ENCODE assay signal across 25 cellular contexts in the genomic region with DNA sequence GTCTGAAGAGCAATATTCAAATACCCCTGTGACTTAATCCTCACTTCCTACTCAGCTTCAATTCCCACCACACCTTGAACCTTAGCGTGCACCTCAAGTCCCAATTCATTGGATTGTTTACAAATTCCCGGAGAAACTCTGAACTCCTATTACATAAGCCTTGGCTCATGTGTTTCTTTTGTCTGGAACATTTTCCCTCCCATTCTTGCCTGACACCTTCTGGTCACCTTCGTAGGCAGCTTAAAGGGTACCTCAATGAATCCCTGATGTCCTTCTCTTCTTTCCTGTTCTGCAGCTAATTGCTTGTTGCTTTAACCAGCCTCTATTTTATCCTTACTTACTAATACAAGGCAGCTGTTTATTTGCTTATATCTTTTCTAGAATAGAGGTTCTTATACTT.
"Had no signal": no experiment of that assay in that cellular context is flagged by ENCODE, and none has a peak within 500 bp of the region (broad histone marks: within the 10 kb centered on the region; RNA-seq: fewer than 3 reads in every experiment).

No MANE protein-coding gene starts in this region.

- H3K4me1 Mint-ChIP-seq: naive thymus-derived CD4-positive, alpha-beta T cell; stimulated activated effector memory CD8-positive, alpha-beta T cell treated with anti-CD3 and anti-CD28 coated beads, Interleukin-12 subunit alpha, Interleukin-12 subunit beta, amount 100 ng/mL, for 72 hours had no signal

- H3K4me3 Mint-ChIP-seq: naive thymus-derived CD4-positive, alpha-beta T cell; natural killer cell treated with Interleukin-12 subunit alpha and Interleukin-12 subunit beta and Interleukin-15 and Interleukin-18, amount 100 ng/mL, for 72 hours; stimulated activated effector memory CD8-positive, alpha-beta T cell treated with anti-CD3 and anti-CD28 coated beads, Interleukin-12 subunit alpha, Interleukin-12 subunit beta, amount 100 ng/mL, for 72 hours; stimulated activated naive CD8-positive, alpha-beta T cell treated with anti-CD3 and anti-CD28 coated beads, Interleukin-15, Interleukin-2, amounts not matched to agents 100 ng/mL and 50 ng/mL, for 24 hours had no signal

- DNase-seq: islet precursor cell; left ventricle myocardium inferior; midbrain; mucosa of descending colon; naive thymus-derived CD4-positive, alpha-beta T cell; ovary; posterior cingulate gyrus; retina; right cardiac atrium; stimulated activated CD4-positive, alpha-beta T cell treated with anti-CD3 and anti-CD28 coated beads, Interleukin-12 subunit alpha, Interleukin-12 subunit beta, amount 100 ng/mL, for 4 hours; stimulated activated CD4-positive, alpha-beta T cell treated with anti-CD3 and anti-CD28 coated beads, Interleukin-15, amount 100 ng/mL, for 24 hours; stimulated activated CD4-positive, alpha-beta T cell treated with anti-CD3 and anti-CD28 coated beads, Interleukin-2, amount 100 ng/mL, for 24 hours; stimulated activated CD4-positive, alpha-beta T cell treated with anti-CD3 and anti-CD28 coated beads, Interleukin-4, amount 100 ng/mL, for 24 hours; stimulated activated naive CD4-positive, alpha-beta T cell; substantia nigra; transverse colon; upper lobe of left lung had no signal

- H3K36me3 Mint-ChIP-seq: naive thymus-derived CD4-positive, alpha-beta T cell; natural killer cell treated with Interleukin-12 subunit alpha and Interleukin-12 subunit beta and Interleukin-15 and Interleukin-18, amount 100 ng/mL, for 72 hours; stimulated activated effector memory CD8-positive, alpha-beta T cell treated with anti-CD3 and anti-CD28 coated beads, Interleukin-12 subunit alpha, Interleukin-12 subunit beta, amount 100 ng/mL, for 72 hours had no signal

- H3K27me3 ChIP-seq: ovary, transverse colon, upper lobe of left lung, vagina had no signal

- H3K4me3 ChIP-seq: left ventricle myocardium inferior, lung, mucosa of descending colon, ovary, prostate gland, skin epidermis, transverse colon, upper lobe of left lung, vagina had no signal

- H3K4me1 ChIP-seq: left ventricle myocardium inferior, prostate gland, transverse colon, upper lobe of left lung, vagina had no signal

- H3K9me3 Mint-ChIP-seq: stimulated activated effector memory CD8-positive, alpha-beta T cell treated with anti-CD3 and anti-CD28 coated beads, Interleukin-12 subunit alpha, Interleukin-12 subunit beta, amount 100 ng/mL, for 72 hours; stimulated activated naive CD8-positive, alpha-beta T cell treated with anti-CD3 and anti-CD28 coated beads, Interleukin-15, Interleukin-2, amounts not matched to agents 100 ng/mL and 50 ng/mL, for 24 hours had no signal

- H3K9me3 ChIP-seq: left ventricle myocardium inferior, mucosa of descending colon, ovary, prostate gland, transverse colon, upper lobe of left lung, vagina had no signal

- H3K27me3 Mint-ChIP-seq: stimulated activated naive CD8-positive, alpha-beta T cell treated with anti-CD3 and anti-CD28 coated beads, Interleukin-15, Interleukin-2, amounts not matched to agents 100 ng/mL and 50 ng/mL, for 24 hours had no signal

- H3K27ac Mint-ChIP-seq: naive thymus-derived CD4-positive, alpha-beta T cell; natural killer cell treated with Interleukin-12 subunit alpha and Interleukin-12 subunit beta and Interleukin-15 and Interleukin-18, amount 100 ng/mL, for 72 hours; stimulated activated effector memory CD8-positive, alpha-beta T cell treated with anti-CD3 and anti-CD28 coated beads, Interleukin-12 subunit alpha, Interleukin-12 subunit beta, amount 100 ng/mL, for 72 hours; stimulated activated naive CD8-positive, alpha-beta T cell treated with anti-CD3 and anti-CD28 coated beads, Interleukin-15, Interleukin-2, amounts not matched to agents 100 ng/mL and 50 ng/mL, for 24 hours had no signal

- H3K27ac ChIP-seq: left ventricle myocardium inferior, ovary, prostate gland, skin epidermis, transverse colon, upper lobe of left lung, vagina had no signal

- ATAC-seq: mucosa of descending colon; naive thymus-derived CD4-positive, alpha-beta T cell; natural killer cell treated with Interleukin-12 subunit alpha and Interleukin-12 subunit beta and Interleukin-15 and Interleukin-18, amount 100 ng/mL, for 72 hours; right cardiac atrium; sciatic nerve; stimulated activated effector memory CD8-positive, alpha-beta T cell treated with anti-CD3 and anti-CD28 coated beads, Interleukin-12 subunit alpha, Interleukin-12 subunit beta, amount 100 ng/mL, for 72 hours had no signal

- H3K36me3 ChIP-seq: left ventricle myocardium inferior, ovary, prostate gland, transverse colon, upper lobe of left lung, vagina had no signal
